ENCODE assay signal across 33 cellular contexts in the genomic region with DNA sequence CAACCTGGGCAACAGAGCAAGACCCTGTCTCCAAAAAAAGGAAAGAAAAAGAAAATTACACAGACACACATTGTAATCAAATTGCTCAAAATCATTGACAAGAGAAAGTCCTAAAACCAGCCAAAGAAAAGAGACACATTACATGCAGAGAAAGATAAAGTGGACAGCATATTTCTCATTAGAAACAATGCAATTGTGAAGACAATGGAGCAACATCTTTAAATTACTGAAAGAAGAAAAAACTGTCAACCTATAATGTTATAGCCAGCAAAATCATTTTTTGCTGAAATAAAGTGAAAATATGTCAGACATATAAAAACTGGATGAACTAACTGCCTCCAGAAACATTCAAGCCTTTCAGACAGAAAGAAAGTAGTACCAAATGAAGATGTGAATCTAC.
"Had no signal": no experiment of that assay in that cellular context is flagged by ENCODE, and none has a peak within 500 bp of the region (broad histone marks: within the 10 kb centered on the region; RNA-seq: fewer than 3 reads in every experiment).

No MANE protein-coding gene starts in this region.

- ATAC-seq: activated CD4-positive, alpha-beta T cell treated with anti-CD3 and anti-CD28 coated beads for 36 hours; activated CD4-positive, CD25-positive, alpha-beta regulatory T cell treated with anti-CD3 and anti-CD28 coated beads, Interleukin-2, amount 50 U/mL, for 24 hours; activated CD8-positive, alpha-beta memory T cell treated with anti-CD3 and anti-CD28 coated beads, Interleukin-2, amount 10 ng/mL, durations not matched to agents 7 days and 5 days; activated CD8-positive, alpha-beta T cell treated with anti-CD3 and anti-CD28 coated beads, Interleukin-2, amount 10 ng/mL, durations not matched to agents 7 days and 5 days; body of pancreas; T-helper 17 cell had no signal

- FAIRE-seq: astrocyte, colon, TTC549 had no signal

- H3K4me3 ChIP-seq: adrenal gland, body of pancreas, breast epithelium had no signal

- H3K4me3 Mint-ChIP-seq: activated CD4-positive, alpha-beta memory T cell treated with anti-CD3 and anti-CD28 coated beads, Interleukin-2, amount 10 ng/mL, durations not matched to agents 7 days and 5 days; activated CD4-positive, alpha-beta T cell treated with anti-CD3 and anti-CD28 coated beads for 36 hours; activated CD4-positive, alpha-beta T cell treated with anti-CD3 and anti-CD28 coated beads, Interleukin-2, amount 10 ng/mL, durations not matched to agents 7 days and 5 days; activated CD8-positive, alpha-beta memory T cell treated with anti-CD3 and anti-CD28 coated beads, Interleukin-2, amount 10 ng/mL, durations not matched to agents 7 days and 5 days; activated CD8-positive, alpha-beta T cell treated with anti-CD3 and anti-CD28 coated beads, Interleukin-2, amount 10 ng/mL, durations not matched to agents 7 days and 5 days; activated naive CD4-positive, alpha-beta T cell treated with anti-CD3 and anti-CD28 coated beads, Interleukin-2, amount 10 ng/mL, durations not matched to agents 7 days and 5 days; activated naive CD4-positive, alpha-beta T cell treated with anti-CD3 and anti-CD28 coated beads, Interleukin-2, amount 50 U/mL, for 24 hours; activated naive CD8-positive, alpha-beta T cell; activated T-cell treated with anti-CD3 and anti-CD28 coated beads, Interleukin-2, amount 50 U/mL, for 24 hours; T-helper 17 cell had no signal

- H3K27ac Mint-ChIP-seq: activated CD4-positive, alpha-beta memory T cell treated with anti-CD3 and anti-CD28 coated beads, Interleukin-2, amount 10 ng/mL, durations not matched to agents 7 days and 5 days; activated CD4-positive, alpha-beta T cell treated with anti-CD3 and anti-CD28 coated beads for 36 hours; activated CD4-positive, alpha-beta T cell treated with anti-CD3 and anti-CD28 coated beads, Interleukin-2, amount 10 ng/mL, durations not matched to agents 7 days and 5 days; activated CD8-positive, alpha-beta memory T cell treated with anti-CD3 and anti-CD28 coated beads, Interleukin-2, amount 10 ng/mL, durations not matched to agents 7 days and 5 days; activated CD8-positive, alpha-beta T cell treated with anti-CD3 and anti-CD28 coated beads, Interleukin-2, amount 10 ng/mL, durations not matched to agents 7 days and 5 days; activated naive CD4-positive, alpha-beta T cell treated with anti-CD3 and anti-CD28 coated beads, Interleukin-2, amount 10 ng/mL, durations not matched to agents 7 days and 5 days; activated naive CD4-positive, alpha-beta T cell treated with anti-CD3 and anti-CD28 coated beads, Interleukin-2, amount 50 U/mL, for 24 hours; activated naive CD8-positive, alpha-beta T cell; activated T-cell treated with anti-CD3 and anti-CD28 coated beads, Interleukin-2, amount 50 U/mL, for 24 hours; activated T-helper 2 cell treated with anti-CD3 and anti-CD28 coated beads, Interferon-gamma antibody, Interleukin-2, Interleukin-4, amounts not matched to agents 10 μg/mL and 5 μg/mL and 100 μg/mL, durations not matched to agents 14 hours and 24 hours and 36 hours; T-helper 17 cell had no signal

- H3K36me3 ChIP-seq: adrenal gland, brain microvascular endothelial cell, breast epithelium had no signal

- H3K27me3 Mint-ChIP-seq: activated CD4-positive, alpha-beta memory T cell treated with anti-CD3 and anti-CD28 coated beads, Interleukin-2, amount 10 ng/mL, durations not matched to agents 7 days and 5 days; activated CD4-positive, alpha-beta T cell treated with anti-CD3 and anti-CD28 coated beads for 36 hours; activated CD4-positive, alpha-beta T cell treated with anti-CD3 and anti-CD28 coated beads, Interleukin-2, amount 10 ng/mL, durations not matched to agents 7 days and 5 days; activated CD8-positive, alpha-beta memory T cell treated with anti-CD3 and anti-CD28 coated beads, Interleukin-2, amount 10 ng/mL, durations not matched to agents 7 days and 5 days; activated naive CD4-positive, alpha-beta T cell treated with anti-CD3 and anti-CD28 coated beads, Interleukin-2, amount 10 ng/mL, durations not matched to agents 7 days and 5 days; activated naive CD8-positive, alpha-beta T cell; activated T-cell treated with anti-CD3 and anti-CD28 coated beads, Interleukin-2, amount 50 U/mL, for 24 hours; T-helper 17 cell had no signal

- H3K4me1 Mint-ChIP-seq: activated CD4-positive, alpha-beta memory T cell treated with anti-CD3 and anti-CD28 coated beads, Interleukin-2, amount 10 ng/mL, durations not matched to agents 7 days and 5 days; activated CD4-positive, alpha-beta T cell treated with anti-CD3 and anti-CD28 coated beads for 36 hours; activated CD4-positive, alpha-beta T cell treated with anti-CD3 and anti-CD28 coated beads, Interleukin-2, amount 10 ng/mL, durations not matched to agents 7 days and 5 days; activated CD8-positive, alpha-beta memory T cell treated with anti-CD3 and anti-CD28 coated beads, Interleukin-2, amount 10 ng/mL, durations not matched to agents 7 days and 5 days; activated naive CD4-positive, alpha-beta T cell treated with anti-CD3 and anti-CD28 coated beads, Interleukin-2, amount 10 ng/mL, durations not matched to agents 7 days and 5 days; activated naive CD4-positive, alpha-beta T cell treated with anti-CD3 and anti-CD28 coated beads, Interleukin-2, amount 50 U/mL, for 24 hours; T-helper 17 cell had no signal

- H3K27ac ChIP-seq: adrenal gland, body of pancreas, brain microvascular endothelial cell, breast epithelium, VCaP had no signal

- H3K9me3 Mint-ChIP-seq: activated CD4-positive, alpha-beta memory T cell treated with anti-CD3 and anti-CD28 coated beads, Interleukin-2, amount 10 ng/mL, durations not matched to agents 7 days and 5 days had no signal

- H3K4me1 ChIP-seq: adrenal gland, body of pancreas, breast epithelium had no signal

- H3K36me3 Mint-ChIP-seq: activated CD8-positive, alpha-beta memory T cell treated with anti-CD3 and anti-CD28 coated beads, Interleukin-2, amount 10 ng/mL, durations not matched to agents 7 days and 5 days; activated naive CD4-positive, alpha-beta T cell treated with anti-CD3 and anti-CD28 coated beads, Interleukin-2, amount 10 ng/mL, durations not matched to agents 7 days and 5 days had no signal

- H3K27me3 ChIP-seq: adrenal gland, body of pancreas, brain microvascular endothelial cell, breast epithelium had no signal

- DNase-seq: activated CD4-positive, alpha-beta memory T cell treated with anti-CD3 and anti-CD28 coated beads, Interleukin-2, amount 10 ng/mL, durations not matched to agents 7 days and 5 days; activated CD4-positive, alpha-beta T cell treated with anti-CD3 and anti-CD28 coated beads for 1 hour; activated CD4-positive, alpha-beta T cell treated with anti-CD3 and anti-CD28 coated beads for 36 hours; activated CD4-positive, alpha-beta T cell treated with anti-CD3 and anti-CD28 coated beads for 48 hours; activated CD4-positive, alpha-beta T cell treated with anti-CD3 and anti-CD28 coated beads, Interleukin-2, amount 10 ng/mL, durations not matched to agents 7 days and 5 days; activated CD4-positive, alpha-beta T cell treated with anti-CD3 and anti-CD28 coated beads, Interleukin-2, amount 50 U/mL, for 48 hours; activated CD4-positive, CD25-positive, alpha-beta regulatory T cell; activated CD8-positive, alpha-beta memory T cell treated with anti-CD3 and anti-CD28 coated beads for 24 hours; activated CD8-positive, alpha-beta memory T cell treated with anti-CD3 and anti-CD28 coated beads, Interleukin-2, amount 10 ng/mL, durations not matched to agents 7 days and 5 days; activated CD8-positive, alpha-beta memory T cell treated with anti-CD3 and anti-CD28 coated beads, Interleukin-2, amount 50 U/mL, for 48 hours; activated CD8-positive, alpha-beta T cell treated with anti-CD3 and anti-CD28 coated beads, Interleukin-2, amount 10 ng/mL, durations not matched to agents 7 days and 5 days; activated effector memory CD4-positive, alpha-beta T cell treated with Interleukin-2 at 50 U/mL for 16 hours; activated gamma-delta T cell; activated naive CD4-positive, alpha-beta T cell treated with anti-CD3 and anti-CD28 coated beads, Interleukin-2, amount 10 ng/mL, durations not matched to agents 7 days and 5 days; activated naive CD4-positive, alpha-beta T cell treated with Interleukin-2 at 50 U/mL for 16 hours; activated T-cell treated with anti-CD3 and anti-CD28 coated beads, Interleukin-2, amount 50 U/mL, for 24 hours; activated T-cell treated with anti-CD3 and anti-CD28 coated beads, Interleukin-2, amount 50 U/mL, for 48 hours; adrenal gland; amniotic stem cell; aorta; body of pancreas; brain microvascular endothelial cell; central memory CD4-positive, alpha-beta T cell; T-helper 17 cell had no signal

- H3K9me3 ChIP-seq: adrenal gland had no signal
